20 cellular contexts compared by ENCODE assay signal in genomic region chr3:191521055-191521454, GRCh38.
DNase-seq lines count a peak whose midpoint lies in the region; ATAC-seq, FAIRE-seq and TF ChIP-seq lines count a peak whose summit lies in the region.
"Had no signal": no experiment of that assay in that cellular context is flagged by ENCODE, and none has a peak within 500 bp of the region (broad histone marks: within the 10 kb centered on the region; RNA-seq: fewer than 3 reads in every experiment).

No MANE protein-coding gene starts in this region.

- H3K27me3 Mint-ChIP-seq in activated CD4-positive, alpha-beta memory T cell treated with anti-CD3 and anti-CD28 coated beads for 36 hours, result no peaks in the 10 kb centered on the region
- H3K27me3 Mint-ChIP-seq: CD4-positive, alpha-beta T cell had no signal

- no peak overlapping the region for H4K5ac ChIP-seq in H1 (ENCODE audit: insufficient read length, low read depth, low read length)

- H3K36me3 Mint-ChIP-seq in activated CD4-positive, alpha-beta memory T cell treated with anti-CD3 and anti-CD28 coated beads for 36 hours, result no peaks in the 10 kb centered on the region
- H3K36me3 Mint-ChIP-seq: CD8-positive, alpha-beta T cell had no signal

- peaks cover 10% of the 10 kb centered on the region for H3K4me1 ChIP-seq in BLaER1
- no peaks in the 10 kb centered on the region for H3K4me1 ChIP-seq in H1 (replicated peaks in 1 of 4; ENCODE audit: control insufficient read depth in 3 of 4, insufficient read depth in 4 of 4, low read length in 3 of 4)
- H3K4me1 ChIP-seq in HepG2 (ENCODE audit: insufficient read depth, low read length), result no peaks in the 10 kb centered on the region
- H3K4me1 ChIP-seq: A549, Caco-2 had no signal

- no peak overlapping the region for H3K4me3 Mint-ChIP-seq in activated CD4-positive, alpha-beta memory T cell treated with anti-CD3 and anti-CD28 coated beads for 36 hours
- H3K4me3 Mint-ChIP-seq: B cell; CD4-positive, alpha-beta T cell; CD8-positive, alpha-beta T cell had no signal

- H2BK20ac ChIP-seq in H1 (ENCODE audit: low read length), result no peak overlapping the region

- TF ChIP-seq EP300 in H1 (IDR thresholded peaks at IDR 0.05; ENCODE audit: borderline replicate concordance in 1 of 2, low read depth in 2 of 2, low read length in 2 of 2) (no peak), HepG2 (IDR thresholded peaks at IDR 0.05; ENCODE audit: low read depth in 2 of 2, low read length in 2 of 2) (no peak), HepG2 (CRISPR knock-in tag; IDR thresholded peaks at IDR 0.05; ENCODE audit: borderline replicate concordance) (no peak)

- no peak overlapping the region for H2BK15ac ChIP-seq in H1 (ENCODE audit: low read length)

- H3K9me3 ChIP-seq in BLaER1 (no peaks in the 10 kb centered on the region), H1 (ENCODE audit: insufficient read depth in 2 of 2, low read depth in 1 of 2, low read length in 1 of 2) (no peaks in the 10 kb centered on the region), HepG2 (ENCODE audit: low read length) (no peaks in the 10 kb centered on the region)
- H3K9me3 ChIP-seq: A549, Caco-2 had no signal

- no peak overlapping the region for H3K14ac ChIP-seq in H1 (ENCODE audit: insufficient read length)

- POLR2A ChIA-PET in H1 (lab: Charles Lee; ENCODE audit: partially characterized antibody), result no interaction called here
- POLR2A ChIA-PET in HepG2 (lab: Yijun Ruan, JAX), result no interaction called here
- POLR2A ChIA-PET in activated CD4-positive, alpha-beta memory T cell treated with anti-CD3 and anti-CD28 coated beads for 36 hours (lab: Charles Lee), result no interaction called here

- 86% methylated on average over 3 of the region's 3 CpGs; no CpG with 5 or more reads in 1 of the 2 experiments for WGBS in H1 (ENCODE audit: extremely low coverage in 1 of 2, insufficient coverage in 1 of 2, insufficient read length in 1 of 2, insufficient replicate concordance in 2 of 2, low coverage in 1 of 2, low lambda C conversion rate in 2 of 2, missing lambda C conversion rate in 1 of 2), 2 experiments
- 17% methylated on average over 3 of the region's 3 CpGs for WGBS in HepG2 (ENCODE audit: low lambda C conversion rate)

- H3K27ac ChIP-seq in BLaER1 (no peak overlapping the region), H1 (ENCODE audit: low read depth, low read length) (no peak overlapping the region), HepG2 (ENCODE audit: extremely low read length, insufficient read depth, low read length) (no peak overlapping the region)
- H3K27ac ChIP-seq: 22Rv1, A549, C4-2B had no signal

- H3K4me1 Mint-ChIP-seq in activated CD4-positive, alpha-beta memory T cell treated with anti-CD3 and anti-CD28 coated beads for 36 hours (ENCODE audit: low read depth), result no peaks in the 10 kb centered on the region
- H3K4me1 Mint-ChIP-seq: B cell had no signal

- DNase-seq in H1 (ENCODE audit: low read depth in 1 of 2, low spot score in 2 of 2), result no peak
- no peak for DNase-seq in HepG2 (ENCODE audit: low spot score)
- no peak for DNase-seq in activated CD4-positive, alpha-beta memory T cell treated with anti-CD3 and anti-CD28 coated beads for 36 hours
- DNase-seq: AML-193; Caco-2; Calu3; CD4-positive, alpha-beta T cell; CD8-positive, alpha-beta T cell; DMS79 treated with DMSO at 0.1 percent for 48 hours; GF-D8 had no signal

- no peak overlapping the region for H3K56ac ChIP-seq in H1 (replicated peaks; ENCODE audit: insufficient read length, low read depth, low read length)

- H3K27ac Mint-ChIP-seq in activated CD4-positive, alpha-beta memory T cell treated with anti-CD3 and anti-CD28 coated beads for 36 hours, result no peak overlapping the region
- H3K27ac Mint-ChIP-seq: B cell; CD4-positive, alpha-beta T cell; CD8-positive, alpha-beta T cell had no signal

- H2AFZ ChIP-seq in H1 (ENCODE audit: low read length) (0 out of 2 replicates have a peak overlapping the region, but pooled peaks have one; percentile 43), HepG2 (ENCODE audit: low read length) (no peak overlapping the region)

- H3K4me2 ChIP-seq in BLaER1 (peak overlapping the region; percentile 57), H1 (ENCODE audit: insufficient read depth in 1 of 2, low read depth in 2 of 2, low read length in 2 of 2) (no peak overlapping the region), HepG2 (ENCODE audit: low read depth, low read length) (no peak overlapping the region)
- H3K4me2 ChIP-seq: A549 had no signal

- no peak for TF ChIP-seq POLR2A in H1 (IDR thresholded peaks at IDR 0.05; ENCODE audit: control extremely low read depth in 1 of 2, low read depth in 2 of 2, low read length in 2 of 2)
- TF ChIP-seq POLR2A in HepG2 (IDR thresholded peaks at IDR 0.05; ENCODE audit: insufficient read depth in 1 of 2, low read depth in 2 of 2, low read length in 2 of 2), result no peak

- no peak overlapping the region for H3K23ac ChIP-seq in H1 (ENCODE audit: insufficient read length)

- TF ChIP-seq CTCF in H1 (IDR thresholded peaks at IDR 0.05; ENCODE audit: control extremely low read depth in 1 of 3, insufficient read depth in 1 of 3, low read depth in 1 of 3, low read length in 3 of 3) (no peak), HepG2 (CRISPR knock-in tag; IDR thresholded peaks at IDR 0.05) (no peak)

- H4K91ac ChIP-seq in H1 (replicated peaks; ENCODE audit: insufficient read length, low read length), result no peak overlapping the region

- CTCF ChIA-PET in H1 (lab: Charles Lee; ENCODE audit: partially characterized antibody) (interaction anchor here (0.7 to 0.8 kb wide), 2 partner anchors 17 to 50 kb away, joined by 3 to 4 read pairs; no protein-coding TSS in a partner anchor), HepG2 (lab: Yijun Ruan, JAX; ENCODE audit: low intra/inter-chr PET ratio, low total read pairs) (no interaction called here)
- CTCF ChIA-PET in activated CD4-positive, alpha-beta memory T cell treated with anti-CD3 and anti-CD28 coated beads for 36 hours (lab: Charles Lee), result no interaction called here

- no peak overlapping the region for H4K8ac ChIP-seq in H1 (ENCODE audit: extremely low read depth, insufficient read depth, low read length)

- no peaks in the 10 kb centered on the region for H3K9me3 Mint-ChIP-seq in activated CD4-positive, alpha-beta memory T cell treated with anti-CD3 and anti-CD28 coated beads for 36 hours
- H3K9me3 Mint-ChIP-seq: CD4-positive, alpha-beta T cell; CD8-positive, alpha-beta T cell had no signal

- in situ Hi-C loops in HepG2 (cut with HindIII; ENCODE audit: extremely low pct_ligation_motif_present, low pct_unique_long_range_greater_than_20kb), result no loop called here

- no peak for TF ChIP-seq RAD21 in H1 (IDR thresholded peaks at IDR 0.05 in 1 of 2, conservative IDR thresholded peaks at IDR 0.05 in 1 of 2; ENCODE audit: low read depth in 2 of 2, low read length in 2 of 2)
- no peak for TF ChIP-seq RAD21 in HepG2 (CRISPR knock-in tag; IDR thresholded peaks at IDR 0.05)

- H3K36me3 ChIP-seq in BLaER1, result no peaks in the 10 kb centered on the region
- H3K36me3 ChIP-seq in H1 (ENCODE audit: control insufficient read depth in 2 of 4, insufficient read depth in 4 of 4, low read length in 3 of 4), result no peaks in the 10 kb centered on the region
- no peaks in the 10 kb centered on the region for H3K36me3 ChIP-seq in HepG2 (replicated peaks in 1 of 2; ENCODE audit: control insufficient read depth in 1 of 2, insufficient read depth in 2 of 2, low read length in 2 of 2)

- no peak for FAIRE-seq in H1 (lab: Jason Lieb, UNC)
- no peak for FAIRE-seq in HepG2 (lab: Jason Lieb, UNC)
- FAIRE-seq: A549, D721Med, G401.6, GM12891, GM19239 had no signal

- H3K23me2 ChIP-seq in H1 (ENCODE audit: low read depth, low read length), result no peaks in the 10 kb centered on the region

- H3K27me3 ChIP-seq in BLaER1 (no peaks in the 10 kb centered on the region), H1 (replicated peaks in 1 of 4; ENCODE audit: control insufficient read depth in 3 of 4, extremely low read depth in 1 of 4, insufficient read depth in 3 of 4, low read length in 3 of 4) (no peaks in the 10 kb centered on the region), HepG2 (ENCODE audit: control insufficient read depth in 1 of 2, insufficient read depth in 2 of 2, low read length in 2 of 2) (no peaks in the 10 kb centered on the region)

- H3K79me2 ChIP-seq in H1 (ENCODE audit: control insufficient read depth in 1 of 2, insufficient read depth in 2 of 2, low read length in 2 of 2), result no peaks in the 10 kb centered on the region
- H3K79me2 ChIP-seq in HepG2 (ENCODE audit: insufficient read depth, low read length), result no peaks in the 10 kb centered on the region

- intact Hi-C loops in HepG2 (cut with micrococcal nuclease; ENCODE audit: unreplicated experiment), result no loop called here
- intact Hi-C loops in activated CD4-positive, alpha-beta memory T cell treated with anti-CD3 and anti-CD28 coated beads for 36 hours (cut with micrococcal nuclease), result no loop called here

- H3K79me1 ChIP-seq in H1 (ENCODE audit: low read depth, low read length), result no peaks in the 10 kb centered on the region

- H4K20me1 ChIP-seq in BLaER1, result no peaks in the 10 kb centered on the region
- H4K20me1 ChIP-seq in H1 (replicated peaks in 1 of 2; ENCODE audit: control insufficient read depth in 1 of 2, insufficient read depth in 2 of 2, low read length in 2 of 2), result no peaks in the 10 kb centered on the region
- H4K20me1 ChIP-seq in HepG2 (ENCODE audit: insufficient read depth, low read length), result no peaks in the 10 kb centered on the region

- no peak overlapping the region for H3K18ac ChIP-seq in H1 (ENCODE audit: extremely low read depth, low read length)

- H2BK5ac ChIP-seq in H1 (ENCODE audit: low read depth, low read length), result no peak overlapping the region

- H2AK5ac ChIP-seq in H1 (ENCODE audit: low read depth, low read length), result no peak overlapping the region

- H3K4me3 ChIP-seq in BLaER1, result no peak overlapping the region
- H3K4me3 ChIP-seq in H1 (ENCODE audit: extremely low read depth in 1 of 4, insufficient read depth in 2 of 4, low read depth in 3 of 4, low read length in 4 of 4), result no peak overlapping the region
- no peak overlapping the region for H3K4me3 ChIP-seq in HepG2 (replicated peaks in 1 of 3; ENCODE audit: insufficient read depth in 1 of 3, low read depth in 2 of 3, low read length in 3 of 3)
- H3K4me3 ChIP-seq: A549 had no signal

- no TSS peak for BruUV-seq in HepG2 (replicated peaks; lab: Mats Ljungman, UMichigan)

- no peak overlapping the region for H3K4ac ChIP-seq in H1 (replicated peaks; ENCODE audit: insufficient read length, low read depth, low read length)

- H3K9ac ChIP-seq in BLaER1 (no peak overlapping the region), H1 (replicated peaks in 1 of 4; ENCODE audit: extremely low read depth in 1 of 4, low read depth in 3 of 4, low read length in 3 of 4) (no peak overlapping the region), HepG2 (ENCODE audit: insufficient read depth, low read depth, low read length) (no peak overlapping the region)

- no peak overlapping the region for H2BK12ac ChIP-seq in H1 (ENCODE audit: low read depth, low read length)

- no peak overlapping the region for H2BK120ac ChIP-seq in H1 (replicated peaks; ENCODE audit: low read depth, low read length)

- ATAC-seq in HepG2 (no peak), HG03439 (IDR thresholded peaks at IDR 0.05; ENCODE audit: unreplicated experiment) (no peak)
- ATAC-seq: A549; CD8-positive, alpha-beta T cell had no signal

TF ChIP-seq in HepG2, 621 proteins besides CTCF, POLR2A, EP300 and RAD21 (continues in another document):
- TF ChIP-seq AGO2 (optimal IDR thresholded peaks at IDR 0.05; ENCODE audit: low read depth, low read length), result no peak
